In the genomic region with DNA sequence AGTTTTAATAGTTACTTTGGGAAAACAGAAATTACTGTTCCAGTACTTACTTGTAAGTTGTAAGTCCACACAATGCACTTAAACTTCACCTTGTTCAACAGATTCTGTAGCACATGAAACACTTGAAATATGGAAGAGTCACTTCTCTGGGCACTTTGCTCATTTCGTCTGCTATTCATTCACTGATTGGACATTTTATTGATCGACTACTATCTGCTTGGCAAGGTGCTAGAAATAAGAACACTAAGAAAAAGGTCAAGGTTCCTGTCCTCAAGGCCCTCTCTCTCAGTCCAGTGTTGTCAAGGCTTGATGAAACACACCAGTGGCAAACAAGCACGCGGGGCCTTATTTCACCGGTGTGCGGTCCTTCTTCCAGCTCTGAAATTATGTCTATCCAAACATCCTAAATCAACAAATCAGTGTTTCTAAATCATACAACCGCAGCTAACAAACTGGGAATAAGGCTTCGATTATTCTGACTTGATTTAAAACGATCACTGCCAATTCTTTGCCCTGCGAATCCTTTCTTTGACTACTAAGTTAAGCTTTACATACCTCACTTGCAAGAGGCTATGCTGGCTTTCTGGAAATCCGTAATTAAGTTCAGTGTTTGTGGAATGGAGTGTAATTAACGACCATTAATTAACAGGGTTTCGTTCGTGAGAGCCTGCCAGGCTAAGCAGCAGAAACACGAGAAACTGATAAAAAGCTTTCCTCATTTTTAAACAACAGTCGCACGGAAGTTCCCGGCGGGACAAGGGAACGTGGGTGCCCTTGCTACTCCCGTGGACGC, we compare ENCODE assay signal across 1 cellular context.
TF ChIP-seq lines count a peak whose summit lies in the region.

No MANE protein-coding gene starts in this region.

TF ChIP-seq in HepG2, 621 proteins besides CTCF, POLR2A, EP300 and RAD21 (continued from another document):
- no peak for TF ChIP-seq ZNF687 (CRISPR knock-in tag; IDR thresholded peaks at IDR 0.05)
- no peak for TF ChIP-seq WIZ (CRISPR knock-in tag; IDR thresholded peaks at IDR 0.05)
- no peak for TF ChIP-seq ZFP41 (CRISPR knock-in tag; IDR thresholded peaks at IDR 0.05; ENCODE audit: borderline replicate concordance)
- no peak for TF ChIP-seq ZNF883 (CRISPR knock-in tag; IDR thresholded peaks at IDR 0.05; ENCODE audit: not compliant biosample characterization)
- no peak for TF ChIP-seq PLRG1 (conservative IDR thresholded peaks at IDR 0.05)
- TF ChIP-seq MED1 (CRISPR knock-in tag; IDR thresholded peaks at IDR 0.05): no peak
- TF ChIP-seq PRMT3 (CRISPR knock-in tag; IDR thresholded peaks at IDR 0.05; ENCODE audit: borderline replicate concordance, low read depth): no peak
- TF ChIP-seq SP140L (CRISPR knock-in tag; IDR thresholded peaks at IDR 0.05; ENCODE audit: borderline replicate concordance): 0 out of 2 replicates have a peak, but pooled peaks have one; percentile 50
- no peak for TF ChIP-seq ZFP36L1 (CRISPR knock-in tag; IDR thresholded peaks at IDR 0.05)
- TF ChIP-seq, protein P1, sequence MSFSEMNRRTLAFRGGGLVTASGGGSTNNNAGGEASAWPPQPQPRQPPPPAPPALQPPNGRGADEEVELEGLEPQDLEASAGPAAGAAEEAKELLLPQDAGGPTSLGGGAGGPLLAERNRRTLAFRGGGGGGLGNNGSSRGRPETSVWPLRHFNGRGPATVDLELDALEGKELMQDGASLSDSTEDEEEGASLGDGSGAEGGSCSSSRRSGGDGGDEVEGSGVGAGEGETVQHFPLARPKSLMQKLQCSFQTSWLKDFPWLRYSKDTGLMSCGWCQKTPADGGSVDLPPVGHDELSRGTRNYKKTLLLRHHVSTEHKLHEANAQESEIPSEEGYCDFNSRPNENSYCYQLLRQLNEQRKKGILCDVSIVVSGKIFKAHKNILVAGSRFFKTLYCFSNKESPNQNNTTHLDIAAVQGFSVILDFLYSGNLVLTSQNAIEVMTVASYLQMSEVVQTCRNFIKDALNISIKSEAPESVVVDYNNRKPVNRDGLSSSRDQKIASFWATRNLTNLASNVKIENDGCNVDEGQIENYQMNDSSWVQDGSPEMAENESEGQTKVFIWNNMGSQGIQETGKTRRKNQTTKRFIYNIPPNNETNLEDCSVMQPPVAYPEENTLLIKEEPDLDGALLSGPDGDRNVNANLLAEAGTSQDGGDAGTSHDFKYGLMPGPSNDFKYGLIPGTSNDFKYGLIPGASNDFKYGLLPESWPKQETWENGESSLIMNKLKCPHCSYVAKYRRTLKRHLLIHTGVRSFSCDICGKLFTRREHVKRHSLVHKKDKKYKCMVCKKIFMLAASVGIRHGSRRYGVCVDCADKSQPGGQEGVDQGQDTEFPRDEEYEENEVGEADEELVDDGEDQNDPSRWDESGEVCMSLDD (CRISPR knock-in tag; IDR thresholded peaks at IDR 0.05; ENCODE audit: borderline replicate concordance): no peak
- no peak for TF ChIP-seq ZNF7 (CRISPR knock-in tag; IDR thresholded peaks at IDR 0.05)
- peak; percentile 1; the same call in 1 of the 2 replicates for TF ChIP-seq ZNF33B (CRISPR knock-in tag; IDR thresholded peaks at IDR 0.05)
- TF ChIP-seq DNMT3B (CRISPR knock-in tag; conservative IDR thresholded peaks at IDR 0.05): 0 out of 2 replicates have a peak, but pooled peaks have one; percentile 24
- peak; percentile 94; the same call in 1 of the 2 replicates for TF ChIP-seq ZNF605 (CRISPR knock-in tag; IDR thresholded peaks at IDR 0.05)
- TF ChIP-seq ELF3 (CRISPR knock-in tag; IDR thresholded peaks at IDR 0.05): no peak
- TF ChIP-seq ZNF335 (CRISPR knock-in tag; IDR thresholded peaks at IDR 0.05): no peak
- TF ChIP-seq RFX1 (IDR thresholded peaks at IDR 0.05): no peak
- TF ChIP-seq YEATS2 (CRISPR knock-in tag; IDR thresholded peaks at IDR 0.05; ENCODE audit: borderline replicate concordance): no peak
- no peak for TF ChIP-seq LCORL (IDR thresholded peaks at IDR 0.05)
- no peak for TF ChIP-seq LCORL (CRISPR knock-in tag; IDR thresholded peaks at IDR 0.05)
- TF ChIP-seq ZBTB20 (CRISPR knock-in tag; IDR thresholded peaks at IDR 0.05; ENCODE audit: borderline replicate concordance, low read depth): no peak
- no peak for TF ChIP-seq ZNF331 (CRISPR knock-in tag; IDR thresholded peaks at IDR 0.05)
- TF ChIP-seq THAP11 (CRISPR knock-in tag; IDR thresholded peaks at IDR 0.05): no peak
- TF ChIP-seq SNAI1 (CRISPR knock-in tag; IDR thresholded peaks at IDR 0.05; ENCODE audit: borderline replicate concordance): no peak
- TF ChIP-seq BCL6 (CRISPR knock-in tag; IDR thresholded peaks at IDR 0.05): no peak
- peak; percentile 71 for TF ChIP-seq ONECUT2 (CRISPR knock-in tag; IDR thresholded peaks at IDR 0.05)
- 0 out of 2 replicates have a peak, but pooled peaks have one; percentile 81 for TF ChIP-seq TRAFD1 (CRISPR knock-in tag; IDR thresholded peaks at IDR 0.05; ENCODE audit: borderline replicate concordance)
- no peak for TF ChIP-seq NFATC3 (CRISPR knock-in tag; IDR thresholded peaks at IDR 0.05)
- TF ChIP-seq YY1 (IDR thresholded peaks at IDR 0.05; ENCODE audit: insufficient read depth, insufficient replicate concordance, low read depth, low read length): no peak
- no peak for TF ChIP-seq TBX2 (CRISPR knock-in tag; IDR thresholded peaks at IDR 0.05; ENCODE audit: borderline replicate concordance)
- TF ChIP-seq KLF11 (CRISPR knock-in tag; IDR thresholded peaks at IDR 0.05): no peak
- 0 out of 2 replicates have a peak, but pooled peaks have one; percentile 10 for TF ChIP-seq HBP1 (CRISPR knock-in tag; IDR thresholded peaks at IDR 0.05; ENCODE audit: low read depth)
- no peak for TF ChIP-seq PAX8 (CRISPR knock-in tag; IDR thresholded peaks at IDR 0.05; ENCODE audit: borderline replicate concordance)
- 0 out of 2 replicates have a peak, but pooled peaks have one; percentile 24 for TF ChIP-seq ZFP82 (CRISPR knock-in tag; IDR thresholded peaks at IDR 0.05; ENCODE audit: borderline replicate concordance)
- TF ChIP-seq ZNF432 (CRISPR knock-in tag; IDR thresholded peaks at IDR 0.05; ENCODE audit: borderline replicate concordance): no peak
- TF ChIP-seq ZNF772 (CRISPR knock-in tag; IDR thresholded peaks at IDR 0.05): no peak
- 0 out of 2 replicates have a peak, but pooled peaks have one; percentile 11 for TF ChIP-seq ZMYM3 (CRISPR knock-in tag; IDR thresholded peaks at IDR 0.05)
- TF ChIP-seq ADNP (CRISPR knock-in tag; IDR thresholded peaks at IDR 0.05): no peak
- no peak for TF ChIP-seq HOXA3 (CRISPR knock-in tag; IDR thresholded peaks at IDR 0.05)
- no peak for TF ChIP-seq PAF1 (CRISPR knock-in tag; IDR thresholded peaks at IDR 0.05)
- TF ChIP-seq AHR (CRISPR knock-in tag; IDR thresholded peaks at IDR 0.05): no peak
- TF ChIP-seq ZNF256 (CRISPR knock-in tag; conservative IDR thresholded peaks at IDR 0.05): no peak; the same call in 1 of the 2 replicates
